ENCODE assay signal across 8 cellular contexts in the genomic region with DNA sequence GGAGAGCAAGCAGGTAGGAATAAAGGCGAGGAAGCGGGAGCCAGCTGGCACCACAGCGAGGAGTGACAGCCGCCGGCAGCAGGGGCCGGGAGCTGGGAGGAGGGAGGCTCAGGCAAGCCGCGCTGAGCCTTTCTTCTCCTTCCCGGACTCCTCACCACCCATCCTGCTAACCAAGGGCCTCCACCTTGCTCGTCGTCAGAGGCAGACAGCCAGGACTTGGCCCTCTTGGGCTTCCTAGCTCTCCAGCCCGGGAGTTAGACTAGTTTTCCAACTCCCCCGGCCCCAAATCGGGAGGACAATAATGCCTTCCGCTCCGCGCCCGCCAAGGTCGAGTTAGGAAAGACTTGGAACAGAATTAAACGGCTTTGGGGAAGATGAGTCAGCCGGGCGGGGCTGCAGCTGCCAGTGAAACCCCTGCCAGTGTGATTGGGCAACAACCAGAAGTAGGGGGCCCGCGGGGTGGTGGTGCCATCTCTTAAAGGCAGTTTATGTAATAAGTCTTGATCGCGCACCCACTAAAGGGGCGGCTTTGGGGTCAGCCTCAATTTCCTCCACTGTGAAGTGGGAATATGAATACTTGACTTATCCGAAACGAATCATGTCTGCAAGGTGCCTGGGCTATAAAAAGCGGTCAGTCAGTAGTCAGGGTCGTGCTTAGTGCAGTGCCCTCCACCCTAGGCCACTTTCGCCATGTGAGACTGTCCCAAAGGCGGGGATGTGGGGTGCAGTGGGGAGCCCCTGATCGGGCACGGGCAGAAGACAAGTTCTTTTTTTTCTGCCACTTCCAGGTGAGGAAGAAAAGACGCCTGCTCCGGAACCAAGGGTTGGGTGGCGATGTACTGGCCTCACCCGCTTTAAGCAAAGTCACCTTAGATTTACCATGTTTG. TPM values are rescaled to one million over a fixed set of nuclear protein-coding genes. Genes with fewer than 3 reads are reported as not detected.
A peak's percentile ranks its signal among the peaks of the same experiment; 100 is the strongest.
DNase-seq lines count a peak whose midpoint lies in the region; ATAC-seq and TF ChIP-seq lines count a peak whose summit lies in the region.

No MANE protein-coding gene starts in this region.

- TF ChIP-seq EP300 in ovary (IDR thresholded peaks at IDR 0.05), result no peak

- no peaks in the 10 kb centered on the region for H3K9me3 Mint-ChIP-seq in activated naive CD4-positive, alpha-beta T cell treated with anti-CD3 and anti-CD28 coated beads, Interleukin-2, amount 50 U/mL, for 24 hours

- 19 to 32% (median 30%) methylated on average over 39 of the region's 39 CpGs for WGBS in ovary, 3 donors

- H3K4me3 Mint-ChIP-seq in activated naive CD4-positive, alpha-beta T cell treated with anti-CD3 and anti-CD28 coated beads, Interleukin-2, amount 50 U/mL, for 24 hours, result peak overlapping the region; percentile 82

- no peaks in the 10 kb centered on the region for H3K27me3 ChIP-seq in ovary

- no peaks in the 10 kb centered on the region for H3K36me3 Mint-ChIP-seq in activated naive CD4-positive, alpha-beta T cell treated with anti-CD3 and anti-CD28 coated beads, Interleukin-2, amount 50 U/mL, for 24 hours

- no peaks in the 10 kb centered on the region for H3K9me3 ChIP-seq in ovary

- DNase-seq in NCI-H226, result peak; percentile 48
- DNase-seq in head of caudate nucleus, result peak; percentile 6 to 84 (median 48)
- peak; percentile 80 to 88 (median 82) for DNase-seq in ovary
- no peak for DNase-seq in NCI-H1048 (lab: John Stamatoyannopoulos, UW)

- H3K36me3 ChIP-seq in ovary, result no peaks in the 10 kb centered on the region

- intact Hi-C loops in head of caudate nucleus (cut with DNase I), result no loop called here
- intact Hi-C loops in ovary (cut with DNase I), result loop anchor here in 1 of 4 donors (5.0 kb wide), 1 partner anchor 119 kb away; no protein-coding TSS in a partner anchor

- no peak overlapping the region for H3K27ac ChIP-seq in ovary

- TF ChIP-seq CTCF in ovary (IDR thresholded peaks at IDR 0.05), result no peak

- no peaks in the 10 kb centered on the region for H3K27me3 Mint-ChIP-seq in activated naive CD4-positive, alpha-beta T cell treated with anti-CD3 and anti-CD28 coated beads, Interleukin-2, amount 50 U/mL, for 24 hours

- no peak overlapping the region for H3K27ac Mint-ChIP-seq in activated naive CD4-positive, alpha-beta T cell treated with anti-CD3 and anti-CD28 coated beads, Interleukin-2, amount 50 U/mL, for 24 hours

- H3K4me1 ChIP-seq in ovary (ENCODE audit: insufficient read depth), result peaks cover 2% of the 10 kb centered on the region

- H3K4me1 Mint-ChIP-seq in activated naive CD4-positive, alpha-beta T cell treated with anti-CD3 and anti-CD28 coated beads, Interleukin-2, amount 50 U/mL, for 24 hours, result peaks cover 5% of the 10 kb centered on the region

- TF ChIP-seq POLR2A in ovary (IDR thresholded peaks at IDR 0.05), result no peak

- peak overlapping the region; percentile 27 for H3K4me3 ChIP-seq in ovary

- ATAC-seq in GM18907 (IDR thresholded peaks at IDR 0.05; ENCODE audit: unreplicated experiment) (peak; percentile 6), HG03457 (IDR thresholded peaks at IDR 0.05; ENCODE audit: unreplicated experiment) (no peak), GM18858 (IDR thresholded peaks at IDR 0.05; ENCODE audit: unreplicated experiment) (no peak)

RNA-seq across cellular contexts. Expression of a gene that starts 6.7 kb away (rescaled TPM):
- 100 to 1,000 TPM in 1 of 7 donors, 10 to 100 TPM in 6; 46.0 to 127 (median 89.5) TPM for total RNA-seq in ovary
- 10 to 100 TPM; 48.5 to 85.1 TPM for polyA plus RNA-seq in ovary

RNA-seq across cellular contexts. Expression of a gene that starts 18.2 kb away (rescaled TPM):
- 10 to 100 TPM in 1 of 7 donors, 1 to 10 TPM in 6; 1.8 to 25.2 (median 2.6) TPM for total RNA-seq in ovary
- 1 to 10 TPM; 2.1 to 2.8 TPM for polyA plus RNA-seq in ovary

RNA-seq across cellular contexts. Expression of a gene that starts 18.4 kb away (rescaled TPM):
- 10 to 100 TPM; 21.8 to 72.4 (median 57.0) TPM for total RNA-seq in ovary
- 10 to 100 TPM; 12.7 to 65.1 TPM for polyA plus RNA-seq in ovary
